ENCODE assay signal across 19 cellular contexts in genomic region chr9:136756836-136757235, GRCh38. TPM values are rescaled to one million over a fixed set of nuclear protein-coding genes. Genes with fewer than 3 reads are reported as not detected.
DNase-seq lines count a peak whose midpoint lies in the region; ATAC-seq and TF ChIP-seq lines count a peak whose summit lies in the region.
"Had no signal": no experiment of that assay in that cellular context is flagged by ENCODE, and none has a peak within 500 bp of the region (broad histone marks: within the 10 kb centered on the region; RNA-seq: fewer than 3 reads in every experiment).

No MANE protein-coding gene starts in this region.

- H3K4me1 Mint-ChIP-seq in stimulated activated memory B cell treated with anti-CD40 and anti-IgM and Interleukin-4, amounts not matched to agents 10 μg/mL and 1 μg/mL and 100 μg/mL, for 72 hours: peaks cover 29% of the 10 kb centered on the region

- H3K36me3 Mint-ChIP-seq in stimulated activated memory B cell treated with anti-CD40 and anti-IgM and Interleukin-4, amounts not matched to agents 10 μg/mL and 1 μg/mL and 100 μg/mL, for 72 hours: peaks cover 15% of the 10 kb centered on the region

- H3K4me3 ChIP-seq in BLaER1 (peak overlapping the region; percentile 54; the same call in 1 of the 2 replicates), osteoblast (ENCODE audit: insufficient read depth, low read length) (no peak overlapping the region)
- H3K4me3 ChIP-seq: GM23338 had no signal

- H3K27ac Mint-ChIP-seq in stimulated activated memory B cell treated with anti-CD40 and anti-IgM and Interleukin-4, amounts not matched to agents 10 μg/mL and 1 μg/mL and 100 μg/mL, for 72 hours: peak overlapping the region; percentile 53
- H3K27ac Mint-ChIP-seq: CD4-positive, alpha-beta memory T cell; GM23338; HFFc6 had no signal

- no peak overlapping the region for H2AFZ ChIP-seq in osteoblast (ENCODE audit: low read length)
- H2AFZ ChIP-seq: GM23338 had no signal

- H3K4me3 Mint-ChIP-seq in stimulated activated memory B cell treated with anti-CD40 and anti-IgM and Interleukin-4, amounts not matched to agents 10 μg/mL and 1 μg/mL and 100 μg/mL, for 72 hours: no peak overlapping the region
- H3K4me3 Mint-ChIP-seq: CD14-positive monocyte; CD4-positive, alpha-beta memory T cell; GM23338; HFFc6 had no signal

- peaks cover 15% of the 10 kb centered on the region for H3K9me3 Mint-ChIP-seq in stimulated activated memory B cell treated with anti-CD40 and anti-IgM and Interleukin-4, amounts not matched to agents 10 μg/mL and 1 μg/mL and 100 μg/mL, for 72 hours

- H3K4me2 ChIP-seq in BLaER1 (peak overlapping the region; percentile 77), osteoblast (ENCODE audit: insufficient read depth, low read length) (no peak overlapping the region)
- H3K4me2 ChIP-seq: GM23338 had no signal

- H3K36me3 ChIP-seq in BLaER1 (no peaks in the 10 kb centered on the region), osteoblast (ENCODE audit: insufficient read depth, low read length) (no peaks in the 10 kb centered on the region)
- H3K36me3 ChIP-seq: BE2C had no signal

- ATAC-seq in stimulated activated memory B cell treated with anti-CD40 and anti-IgM and Interleukin-4, amounts not matched to agents 10 μg/mL and 1 μg/mL and 100 μg/mL, for 72 hours: no peak
- ATAC-seq in GM18502 (IDR thresholded peaks at IDR 0.05; ENCODE audit: poor library complexity, unreplicated experiment): no peak
- ATAC-seq in stimulated activated naive CD8-positive, alpha-beta T cell treated with anti-CD3 and anti-CD28 coated beads, Interleukin-15, Interleukin-2, amounts not matched to agents 100 U/mL and 50 U/mL, for 24 hours: no peak
- no peak for ATAC-seq in GM19328 (IDR thresholded peaks at IDR 0.05; ENCODE audit: unreplicated experiment)
- ATAC-seq: GM23338, HCT116, HepG2 had no signal

- H4K20me1 ChIP-seq in BLaER1 (no peaks in the 10 kb centered on the region), osteoblast (ENCODE audit: insufficient read depth, low read length) (no peaks in the 10 kb centered on the region)

- no peak for TF ChIP-seq CTCF in osteoblast (IDR thresholded peaks at IDR 0.05; ENCODE audit: extremely low read depth, low read depth, low read length)

- H3K27me3 Mint-ChIP-seq in stimulated activated memory B cell treated with anti-CD40 and anti-IgM and Interleukin-4, amounts not matched to agents 10 μg/mL and 1 μg/mL and 100 μg/mL, for 72 hours: no peaks in the 10 kb centered on the region
- H3K27me3 Mint-ChIP-seq: IgD-negative memory B cell had no signal

- peak overlapping the region; percentile 87 for H3K27ac ChIP-seq in BLaER1
- H3K27ac ChIP-seq in osteoblast (ENCODE audit: low read depth, low read length): no peak overlapping the region

- peak overlapping the region; percentile 68 for H3K9ac ChIP-seq in BLaER1

- DNase-seq in left kidney (ENCODE audit: low read depth, low spot score) (peak; percentile 46), osteoblast (ENCODE audit: insufficient read length, low spot score, missing footprints) (peak; percentile 66)
- DNase-seq in stimulated activated naive CD8-positive, alpha-beta T cell treated with anti-CD3 and anti-CD28 coated beads, Interleukin-15, Interleukin-2, amounts not matched to agents 100 U/mL and 50 U/mL, for 24 hours: no peak
- DNase-seq: BE2C, DMS79 treated with DMSO at 0.1 percent for 48 hours, GF-D8, HFFc6, KBM-7 had no signal

- H3K9me3 ChIP-seq in BLaER1 (peaks cover 25% of the 10 kb centered on the region), osteoblast (ENCODE audit: low read depth, low read length) (peaks cover 7% of the 10 kb centered on the region)
- H3K9me3 ChIP-seq: BE2C had no signal

- H3K27me3 ChIP-seq in BLaER1 (no peaks in the 10 kb centered on the region), osteoblast (ENCODE audit: insufficient read depth, low read length) (no peaks in the 10 kb centered on the region)
- H3K27me3 ChIP-seq: BE2C had no signal

- no peaks in the 10 kb centered on the region for H3K79me2 ChIP-seq in osteoblast (ENCODE audit: insufficient read depth, low read length)

- H3K4me1 ChIP-seq in BLaER1: peaks cover 87% of the 10 kb centered on the region
- H3K4me1 ChIP-seq in osteoblast (ENCODE audit: insufficient read depth, low read length): no peaks in the 10 kb centered on the region

RNA-seq across cellular contexts. Expression of gene LCN8, which starts 1.2 kb away (rescaled TPM):
- not detected in 2 replicates for total RNA-seq in osteoblast
- total RNA-seq: A172; CD4-positive, alpha-beta memory T cell; GM23338; HepG2; HFFc6 had no signal

RNA-seq across cellular contexts. Expression of gene LCN15, which starts 7.5 kb away (rescaled TPM):
- not detected in 2 replicates for total RNA-seq in osteoblast
- total RNA-seq: A172; CD4-positive, alpha-beta memory T cell; HFFc6 had no signal

RNA-seq across cellular contexts. Expression of gene LCN6, which starts 8.5 kb away (rescaled TPM):
- total RNA-seq in osteoblast: not detected in 2 replicates
- total RNA-seq: A172; CD4-positive, alpha-beta memory T cell; GM23338; HepG2; HFFc6 had no signal

RNA-seq across cellular contexts. Expression of gene LCN10, which starts 14.1 kb away (rescaled TPM):
- total RNA-seq in osteoblast: not detected in 2 replicates
- total RNA-seq: A172, HFFc6 had no signal

RNA-seq across cellular contexts. Expression of gene TMEM141, which starts 34.3 kb away (rescaled TPM):
- 31.8 and 39.8 TPM in 2 replicates for total RNA-seq in osteoblast
